ENCODE assay signal across 18 cellular contexts in genomic region chr15:101549647-101550046, GRCh38.
DNase-seq lines count a peak whose midpoint lies in the region; ATAC-seq and TF ChIP-seq lines count a peak whose summit lies in the region.
"Had no signal": no experiment of that assay in that cellular context is flagged by ENCODE, and none has a peak within 500 bp of the region (broad histone marks: within the 10 kb centered on the region; RNA-seq: fewer than 3 reads in every experiment).

No MANE protein-coding gene starts in this region.

- H3K4me2 ChIP-seq in neural progenitor cell: no peak overlapping the region
- H3K4me2 ChIP-seq: BLaER1 had no signal

- no peaks in the 10 kb centered on the region for H3K9me3 Mint-ChIP-seq in endodermal cell
- no peaks in the 10 kb centered on the region for H3K9me3 Mint-ChIP-seq in neural progenitor cell

- H3K4me1 Mint-ChIP-seq in endodermal cell: no peaks in the 10 kb centered on the region
- peaks cover 3% of the 10 kb centered on the region for H3K4me1 Mint-ChIP-seq in neural progenitor cell
- H3K4me1 Mint-ChIP-seq: CD8-positive, alpha-beta memory T cell had no signal

- H3K27me3 Mint-ChIP-seq in endodermal cell (ENCODE audit: insufficient read depth) (peaks cover 11% of the 10 kb centered on the region), neural progenitor cell (ENCODE audit: insufficient read depth, low read depth) (peaks cover 3% of the 10 kb centered on the region)

- no peaks in the 10 kb centered on the region for H3F3A ChIP-seq in neural progenitor cell (ENCODE audit: low read depth)

- no peak overlapping the region for H3K4me3 Mint-ChIP-seq in endodermal cell
- no peak overlapping the region for H3K4me3 Mint-ChIP-seq in neural progenitor cell
- H3K4me3 Mint-ChIP-seq: CD8-positive, alpha-beta memory T cell had no signal

- H3K27ac Mint-ChIP-seq in endodermal cell (no peak overlapping the region), neural progenitor cell (no peak overlapping the region)
- H3K27ac Mint-ChIP-seq: CD8-positive, alpha-beta memory T cell had no signal

- no peaks in the 10 kb centered on the region for H3K27me3 ChIP-seq in endodermal cell (ENCODE audit: control insufficient read depth, insufficient read depth, low read length, poor library complexity, severe bottlenecking)
- no peaks in the 10 kb centered on the region for H3K27me3 ChIP-seq in neural progenitor cell
- H3K27me3 ChIP-seq in upper lobe of right lung: peaks cover 5% of the 10 kb centered on the region
- H3K27me3 ChIP-seq: BLaER1 had no signal

- H4K20me1 ChIP-seq in neural progenitor cell (ENCODE audit: low read depth): no peaks in the 10 kb centered on the region
- H4K20me1 ChIP-seq: BLaER1 had no signal

- H3K4me3 ChIP-seq in endodermal cell (ENCODE audit: low read length) (no peak overlapping the region), neural progenitor cell (no peak overlapping the region), upper lobe of right lung (no peak overlapping the region)
- H3K4me3 ChIP-seq: BLaER1 had no signal

- H3K36me3 Mint-ChIP-seq in endodermal cell (ENCODE audit: low read depth) (no peaks in the 10 kb centered on the region), neural progenitor cell (no peaks in the 10 kb centered on the region)
- H3K36me3 Mint-ChIP-seq: CD8-positive, alpha-beta memory T cell had no signal

- peak; percentile 30 for DNase-seq in Daoy (ENCODE audit: low read depth)
- peak; percentile 27 for DNase-seq in HT1080 (ENCODE audit: low read depth)
- peak; percentile 49 for DNase-seq in endodermal cell
- DNase-seq in neural progenitor cell (ENCODE audit: low spot score): no peak
- DNase-seq in medulla oblongata (ENCODE audit: extremely low spot score): no peak
- DNase-seq in upper lobe of right lung: no peak
- DNase-seq: 8988T; AML-193; Caco-2; CD8-positive, alpha-beta memory T cell; DND-41; GOT3; HCEC 1CT; IMR-90 had no signal

- no peak overlapping the region for H3K27ac ChIP-seq in endodermal cell (ENCODE audit: low read depth, low read length)
- no peak overlapping the region for H3K27ac ChIP-seq in neural progenitor cell
- H3K27ac ChIP-seq in upper lobe of right lung: no peak overlapping the region
- H3K27ac ChIP-seq: BLaER1, HL-60 had no signal

- H3K9ac ChIP-seq in endodermal cell (ENCODE audit: extremely low read depth, low read length, poor library complexity, severe bottlenecking) (no peak overlapping the region), neural progenitor cell (no peak overlapping the region)
- H3K9ac ChIP-seq: BLaER1 had no signal

- TF ChIP-seq CTCF in endodermal cell (conservative IDR thresholded peaks at IDR 0.05): no peak
- TF ChIP-seq CTCF in neural progenitor cell (IDR thresholded peaks at IDR 0.05): no peak
- TF ChIP-seq CTCF in upper lobe of right lung (IDR thresholded peaks at IDR 0.05): no peak

- H3K9me3 ChIP-seq in endodermal cell (ENCODE audit: control insufficient read depth, low read length) (no peaks in the 10 kb centered on the region), neural progenitor cell (ENCODE audit: low read depth) (no peaks in the 10 kb centered on the region), upper lobe of right lung (no peaks in the 10 kb centered on the region)
- H3K9me3 ChIP-seq: Caco-2 had no signal

- ATAC-seq in GM21447 (IDR thresholded peaks at IDR 0.05; ENCODE audit: unreplicated experiment) (no peak), GM21390 (IDR thresholded peaks at IDR 0.05; ENCODE audit: unreplicated experiment) (no peak), upper lobe of right lung (no peak)

- peak overlapping the region; percentile 73 for H2AFZ ChIP-seq in neural progenitor cell (replicated peaks)

- no peaks in the 10 kb centered on the region for H3K79me2 ChIP-seq in neural progenitor cell (ENCODE audit: low read depth)

- H3K36me3 ChIP-seq in endodermal cell (ENCODE audit: control insufficient read depth, insufficient read depth, low read length) (no peaks in the 10 kb centered on the region), neural progenitor cell (no peaks in the 10 kb centered on the region), upper lobe of right lung (no peaks in the 10 kb centered on the region)
- H3K36me3 ChIP-seq: BLaER1 had no signal

- intact Hi-C loops in upper lobe of right lung (cut with DNase I): no loop called here

- H3K4me1 ChIP-seq in endodermal cell (ENCODE audit: control insufficient read depth, insufficient read depth, low read length) (no peaks in the 10 kb centered on the region), neural progenitor cell (peaks cover 7% of the 10 kb centered on the region), upper lobe of right lung (no peaks in the 10 kb centered on the region)
- H3K4me1 ChIP-seq: BLaER1 had no signal

- WGBS in endodermal cell (ENCODE audit: insufficient coverage in 1 of 2, insufficient read length in 1 of 2), 2 experiments: 86 to 88% methylated on average over 8 of the region's 8 CpGs

Comparison
In these comparisons a context has a peak if more than half of its experiments do, and no peak if none do; other contexts are left out.
1. DNase-seq: peak in Daoy (single experiment), HT1080 (single experiment) and endodermal cell (single experiment); none in neural progenitor cell (single experiment), medulla oblongata (single experiment) and upper lobe of right lung (single experiment).